15 cellular contexts compared by ENCODE assay signal in genomic region chrX:132033166-132033565, GRCh38. TPM values are rescaled to one million over a fixed set of nuclear protein-coding genes. Genes with fewer than 3 reads are reported as not detected.
DNase-seq lines count a peak whose midpoint lies in the region; ATAC-seq, FAIRE-seq and TF ChIP-seq lines count a peak whose summit lies in the region.
"Had no signal": no experiment of that assay in that cellular context is flagged by ENCODE, and none has a peak within 500 bp of the region (broad histone marks: within the 10 kb centered on the region; RNA-seq: fewer than 3 reads in every experiment).

No MANE protein-coding gene starts in this region.

- H3K4me3 ChIP-seq in K562 (no peak overlapping the region), coronary artery (no peak overlapping the region), mammary epithelial cell (replicated peaks in 1 of 3; ENCODE audit: insufficient read depth in 1 of 3, low read depth in 2 of 3, low read length in 3 of 3) (no peak overlapping the region)
- H3K4me3 ChIP-seq: tibial nerve had no signal

- 61% methylated on average over 3 of the region's 3 CpGs for WGBS in K562 (ENCODE audit: insufficient coverage, low coverage, missing lambda C conversion rate)
- WGBS in mammary epithelial cell (ENCODE audit: low coverage, missing lambda C conversion rate) = 91% methylated on average over 3 of the region's 3 CpGs

- H4K20me1 ChIP-seq in K562 (replicated peaks; ENCODE audit: control insufficient read depth, insufficient read depth, low read length) = peaks cover 13% of the 10 kb centered on the region
- H4K20me1 ChIP-seq in mammary epithelial cell (ENCODE audit: insufficient read depth, low read length) = no peaks in the 10 kb centered on the region

- H3K27me3 ChIP-seq in K562 (ENCODE audit: control insufficient read depth in 2 of 2, insufficient read depth in 2 of 2, low read length in 2 of 2) = no peaks in the 10 kb centered on the region
- H3K27me3 ChIP-seq in mammary epithelial cell (ENCODE audit: insufficient read depth, low read length) = no peaks in the 10 kb centered on the region

- H3K9me1 ChIP-seq in K562 (ENCODE audit: control insufficient read depth, insufficient read depth, low read length) = no peaks in the 10 kb centered on the region

- dilution Hi-C loops in mammary epithelial cell (cut with HindIII; ENCODE audit: low sequenced_read_pairs) = no loop called here

- TF ChIP-seq EP300 in K562 (IDR thresholded peaks at IDR 0.05; ENCODE audit: low read length) = no peak

- CTCF ChIA-PET in K562 (lab: Yijun Ruan, JAX; ENCODE audit: low intra/inter-chr PET ratio) = no interaction called here
- CTCF ChIA-PET in mammary epithelial cell (lab: Charles Lee; ENCODE audit: low non-redundant PET) = no interaction called here

- peak overlapping the region; percentile 40; the same call in 1 of the 3 replicates for H3K27ac ChIP-seq in K562 (ENCODE audit: extremely low read depth, low read depth, low read length)
- H3K27ac ChIP-seq in coronary artery = no peak overlapping the region
- H3K27ac ChIP-seq in mammary epithelial cell (ENCODE audit: insufficient read depth, low read depth, low read length) = no peak overlapping the region
- H3K27ac ChIP-seq: tibial nerve had no signal

- H3K9me3 ChIP-seq in K562 (replicated peaks; ENCODE audit: control insufficient read depth, insufficient read depth, low read depth, low read length) = no peaks in the 10 kb centered on the region
- no peaks in the 10 kb centered on the region for H3K9me3 ChIP-seq in mammary epithelial cell (replicated peaks; ENCODE audit: insufficient read depth, low read length)
- H3K9me3 ChIP-seq: tibial nerve had no signal

- peaks cover 12 to 35% of the 10 kb centered on the region in 2 experiments for H3K4me1 ChIP-seq in K562 (replicated peaks in 1 of 2; ENCODE audit: control insufficient read depth in 2 of 2, insufficient read depth in 2 of 2, low read length in 2 of 2)
- H3K4me1 ChIP-seq in mammary epithelial cell (ENCODE audit: insufficient read depth, low read length) = no peaks in the 10 kb centered on the region
- H3K4me1 ChIP-seq: tibial nerve had no signal

- BruUV-seq in K562 (replicated peaks; lab: Mats Ljungman, UMichigan) (no TSS peak), mammary epithelial cell (replicated peaks; lab: Mats Ljungman, UMichigan) (no TSS peak)

- H3K79me2 ChIP-seq in K562 (ENCODE audit: control insufficient read depth, insufficient read depth, low read length) = peaks cover 97% of the 10 kb centered on the region
- peaks cover 84% of the 10 kb centered on the region for H3K79me2 ChIP-seq in mammary epithelial cell (ENCODE audit: insufficient read depth, low read length)

- TF ChIP-seq RAD21 in K562 (CRISPR knock-in tag; conservative IDR thresholded peaks at IDR 0.05 in 1 of 2, IDR thresholded peaks at IDR 0.05 in 1 of 2) = no peak

- no peak for TF ChIP-seq CTCF in K562 (IDR thresholded peaks at IDR 0.05 in 2 of 3, conservative IDR thresholded peaks at IDR 0.05 in 1 of 3; ENCODE audit: insufficient read depth in 2 of 3, low read depth in 1 of 3, low read length in 3 of 3)
- no peak for TF ChIP-seq CTCF in coronary artery (IDR thresholded peaks at IDR 0.05)
- TF ChIP-seq CTCF in mammary epithelial cell (conservative IDR thresholded peaks at IDR 0.05 in 1 of 2, IDR thresholded peaks at IDR 0.05 in 1 of 2; ENCODE audit: extremely low read depth in 1 of 2, insufficient read depth in 1 of 2, low read depth in 1 of 2, low read length in 2 of 2) = no peak

- TF ChIP-seq POLR2A in K562 (conservative IDR thresholded peaks at IDR 0.05) = no peak

- peaks cover 32% of the 10 kb centered on the region for H3K36me3 ChIP-seq in K562 (ENCODE audit: control insufficient read depth, insufficient read depth, low read length)
- no peaks in the 10 kb centered on the region for H3K36me3 ChIP-seq in mammary epithelial cell (ENCODE audit: insufficient read depth, low read length)
- H3K36me3 ChIP-seq: tibial nerve had no signal

- FAIRE-seq in K562 (lab: Jason Lieb, UNC) = no peak
- FAIRE-seq: TTC549 had no signal

- H3K4me2 ChIP-seq in K562 (ENCODE audit: insufficient read depth, low read length) (no peak overlapping the region), mammary epithelial cell (ENCODE audit: insufficient read depth, low read depth, low read length) (no peak overlapping the region)

- H2AFZ ChIP-seq in K562 (ENCODE audit: low read depth, low read length) (no peak overlapping the region), mammary epithelial cell (ENCODE audit: low read depth, low read length) (no peak overlapping the region)

- intact Hi-C loops in K562 (cut with micrococcal nuclease) (no loop called here), mammary epithelial cell (cut with micrococcal nuclease) (no loop called here)

- DNase-seq in K562 (ENCODE audit: extremely low read depth in 1 of 4, low spot score in 3 of 4) (no peak), coronary artery (ENCODE audit: low spot score) (no peak), mammary epithelial cell (no peak), hippocampal formation (lab: John Stamatoyannopoulos, UW) (no peak)
- DNase-seq: activated naive CD4-positive, alpha-beta T cell treated with anti-CD3 and anti-CD28 coated beads for 36 hours; H9; Right ventricle myocardium superior; stimulated activated CD4-positive, alpha-beta T cell treated with anti-CD3 and anti-CD28 coated beads, Interleukin-4, amount 100 ng/mL, for 1 hour had no signal

- H3K9ac ChIP-seq in K562 (ENCODE audit: insufficient read depth in 1 of 2, low read depth in 2 of 2, low read length in 2 of 2) = no peak overlapping the region
- H3K9ac ChIP-seq in mammary epithelial cell (ENCODE audit: insufficient read depth, low read length) = no peak overlapping the region

- ATAC-seq in GM18502 (IDR thresholded peaks at IDR 0.05; ENCODE audit: poor library complexity, unreplicated experiment) = peak; percentile 53
- peak; percentile 61 for ATAC-seq in GM19351 (IDR thresholded peaks at IDR 0.05; ENCODE audit: unreplicated experiment)
- peak; percentile 62 for ATAC-seq in HG03095 (IDR thresholded peaks at IDR 0.05; ENCODE audit: unreplicated experiment)
- ATAC-seq in K562 = no peak
- ATAC-seq in GM18517 (IDR thresholded peaks at IDR 0.05; ENCODE audit: unreplicated experiment) = no peak
- ATAC-seq: sciatic nerve had no signal

- POLR2A ChIA-PET in K562 (lab: Yijun Ruan, JAX) = interaction anchor here (0.6 to 1.4 kb wide), 5 partner anchors 10 to 507 kb away, joined by 3 to 4 read pairs (median 3); partner anchors contain the start of gene STK26

- in situ Hi-C loops in K562 (cut with MboI) (no loop called here), mammary epithelial cell (cut with MboI; ENCODE audit: low sequenced_read_pairs in 2 of 2) (no loop called here)

TF ChIP-seq in K562, 482 proteins besides CTCF, POLR2A, EP300 and RAD21 (continues in another document):
- TF ChIP-seq ZNF445 (CRISPR knock-in tag; IDR thresholded peaks at IDR 0.05; ENCODE audit: low read depth) = no peak
- no peak for TF ChIP-seq GTF2A2 (tag; IDR thresholded peaks at IDR 0.05)
- TF ChIP-seq SNAPC5 (CRISPR knock-in tag; IDR thresholded peaks at IDR 0.05) = no peak
- TF ChIP-seq ZBTB9 (CRISPR knock-in tag; IDR thresholded peaks at IDR 0.05) = no peak

RNA-seq across cellular contexts. Expression of gene STK26, which starts 10.1 kb away (rescaled TPM):
- 7.1 and 28.5 TPM in 2 replicates for total RNA-seq in K562 (2011; cell fraction: chromatin; rRNA removed; ENCODE audit: low replicate concordance)
- 4.2 and 6.4 TPM in 2 replicates for total RNA-seq in K562 (2011; cell fraction: nucleolus; rRNA removed)
- total RNA-seq in K562 (2011; cell fraction: nucleoplasm; rRNA removed) = 8.8 and 15.3 TPM in 2 replicates
- total RNA-seq in K562 (2014; rRNA removed) (40.8 and 43.4 TPM in 2 replicates), K562 (2014; rRNA removed; fragmentation: Illumina TruSeq; extraction: Trizol) (72.9 and 82.8 TPM in 2 replicates), K562 (2015; rRNA removed; fragmentation: Illumina TruSeq; extraction: Trizol) (66.8 and 72.3 TPM in 2 replicates), K562 (2021) (50.1 and 50.7 TPM in 2 replicates), mammary epithelial cell (10 to 100 TPM; 45.3 to 72.7 TPM)
- polyA plus RNA-seq in K562 (2011; rRNA removed) (29.4 and 50.9 TPM in 2 replicates), K562 (2014; fragmentation: Illumina TruSeq; extraction: Trizol) (53.0 and 64.7 TPM in 2 replicates), K562 (2014; fragmentation: Nextera tagmentation; extraction: Ambion mirVana) (10 to 100 TPM; 28.1 to 29.3 TPM), K562 (2014; rRNA removed) (38.6 and 39.5 TPM in 2 replicates), mammary epithelial cell (22.0 TPM)
- polyA plus RNA-seq in K562 (2011; cell fraction: cytosol; rRNA removed) = 6.9 and 10.6 TPM in 2 replicates
- polyA plus RNA-seq in K562 (2011; cell fraction: nucleus; rRNA removed) = 17.8 and 22.4 TPM in 2 replicates
- 31.4 and 44.2 TPM in 2 replicates for polyA plus RNA-seq in K562 (2012)
- 33.6 and 42.1 TPM in 2 replicates for polyA minus RNA-seq in K562 (2011; rRNA and poly(A)+ RNA removed)
- 18.1 and 24.6 TPM in 2 replicates for polyA minus RNA-seq in K562 (2011; cell fraction: cytosol; rRNA and poly(A)+ RNA removed)
- 11.6 and 13.8 TPM in 2 replicates for polyA minus RNA-seq in K562 (2011; cell fraction: nucleus; rRNA and poly(A)+ RNA removed)
- 16.1 TPM for polyA minus RNA-seq in mammary epithelial cell

Comparison
In these comparisons a context has a peak if more than half of its experiments do, and no peak if none do; other contexts are left out.
1. ATAC-seq: peak in GM18502 (single experiment), GM19351 (single experiment) and HG03095 (single experiment); none in K562 (single experiment) and GM18517 (single experiment).